In genomic region chr18:74963820-74964446, GRCh38 we compare ENCODE assay signal across 8 cellular contexts.
DNase-seq lines count a peak whose midpoint lies in the region; ATAC-seq lines count a peak whose summit lies in the region.

No MANE protein-coding gene starts in this region.

- no peaks in the 10 kb centered on the region for H3K27me3 ChIP-seq in neuronal stem cell (ENCODE audit: control insufficient read depth in 3 of 3, insufficient read depth in 3 of 3, low read depth in 1 of 3, low read length in 3 of 3)

- no CpG with 5 or more reads among the region's 7 CpGs for WGBS in neuronal stem cell (ENCODE audit: extremely low coverage in 2 of 2, insufficient read length in 2 of 2, insufficient replicate concordance in 1 of 2), 2 donors

- no peaks in the 10 kb centered on the region for H3K9me3 ChIP-seq in neuronal stem cell (replicated peaks in 1 of 2; ENCODE audit: control insufficient read depth in 2 of 2, insufficient read depth in 1 of 2, low read depth in 1 of 2, low read length in 2 of 2)

- no peak overlapping the region for H3K9ac ChIP-seq in neuronal stem cell (ENCODE audit: low read depth, low read length, poor library complexity)

- no peak overlapping the region for H2BK12ac ChIP-seq in neuronal stem cell (ENCODE audit: low read length)

- H4K8ac ChIP-seq in neuronal stem cell (ENCODE audit: low read depth, low read length): no peak overlapping the region

- no peak overlapping the region for H2AFZ ChIP-seq in neuronal stem cell (ENCODE audit: low read length)

- DNase-seq in COLO668 (lab: John Stamatoyannopoulos, UW; ENCODE audit: unreplicated experiment) (peak; percentile 43), NCI-H526 (lab: John Stamatoyannopoulos, UW) (peak; percentile 38 to 72), dermis microvascular lymphatic vessel endothelial cell (ENCODE audit: low read depth in 2 of 2) (peak; percentile 16 to 60), myocyte (ENCODE audit: low read depth) (peak; percentile 87), neuronal stem cell (ENCODE audit: low spot score) (no peak)

- H4K91ac ChIP-seq in neuronal stem cell (ENCODE audit: low read depth, low read length, poor library complexity): no peak overlapping the region

- no peak overlapping the region for H3K4ac ChIP-seq in neuronal stem cell (ENCODE audit: low read length)

- no peak overlapping the region for H3K4me3 ChIP-seq in neuronal stem cell (ENCODE audit: low read length in 2 of 2)

- H3K23ac ChIP-seq in neuronal stem cell (ENCODE audit: low read depth, low read length, poor library complexity): no peak overlapping the region

- no peak overlapping the region for H3K4me2 ChIP-seq in neuronal stem cell (ENCODE audit: insufficient read depth, low read length, poor library complexity, severe bottlenecking)

- H3K79me1 ChIP-seq in neuronal stem cell (ENCODE audit: low read depth, low read length): peaks cover 1% of the 10 kb centered on the region

- H3K4me1 ChIP-seq in neuronal stem cell (ENCODE audit: control insufficient read depth in 2 of 2, insufficient read depth in 1 of 2, low read depth in 1 of 2, low read length in 2 of 2): no peaks in the 10 kb centered on the region

- no peak overlapping the region for H3K18ac ChIP-seq in neuronal stem cell (ENCODE audit: low read length)

- H2BK5ac ChIP-seq in neuronal stem cell (ENCODE audit: low read length): no peak overlapping the region

- peaks cover 0 to 1% of the 10 kb centered on the region in 2 donors for H3K36me3 ChIP-seq in neuronal stem cell (replicated peaks in 1 of 2; ENCODE audit: control insufficient read depth in 2 of 2, insufficient read depth in 2 of 2, low read length in 2 of 2)

- H3K27ac ChIP-seq in neuronal stem cell (replicated peaks; ENCODE audit: low read length): no peak overlapping the region

- ATAC-seq in GM18909 (IDR thresholded peaks at IDR 0.05; ENCODE audit: poor library complexity, unreplicated experiment) (peak; percentile 88), HG03175 (IDR thresholded peaks at IDR 0.05; ENCODE audit: unreplicated experiment) (peak; percentile 88), HG02870 (IDR thresholded peaks at IDR 0.05; ENCODE audit: unreplicated experiment) (no peak)

- H3K14ac ChIP-seq in neuronal stem cell (ENCODE audit: low read length): no peak overlapping the region

- no peak overlapping the region for H2BK15ac ChIP-seq in neuronal stem cell (ENCODE audit: low read length)

- H2AK5ac ChIP-seq in neuronal stem cell (ENCODE audit: low read depth, low read length): no peak overlapping the region

- H2BK120ac ChIP-seq in neuronal stem cell (ENCODE audit: low read depth, low read length): no peak overlapping the region
